In genomic region chr11:22920939-22921565, GRCh38 we compare ENCODE assay signal across 8 cellular contexts.
A peak's percentile ranks its signal among the peaks of the same experiment; 100 is the strongest.
DNase-seq lines count a peak whose midpoint lies in the region; ATAC-seq and TF ChIP-seq lines count a peak whose summit lies in the region.

No MANE protein-coding gene starts in this region.

- H3K36me3 ChIP-seq in MG63 = no peaks in the 10 kb centered on the region

- peak; percentile 4 for DNase-seq in CD1c-positive myeloid dendritic cell (ENCODE audit: extremely low spot score)
- peak; percentile 1 for DNase-seq in MG63
- peak; percentile 1 for DNase-seq in T1000 (lab: John Stamatoyannopoulos, UW)
- DNase-seq in germinal center (ENCODE audit: low spot score) = peak; percentile 2
- DNase-seq in retinal pigment epithelial cell (ENCODE audit: low read depth) = no peak
- DNase-seq in T-helper 9 cell = no peak

- ATAC-seq in GM18499 (IDR thresholded peaks at IDR 0.05; ENCODE audit: insufficient read depth, unreplicated experiment) = peak; percentile 83
- peak; percentile 94 for ATAC-seq in HG02642 (IDR thresholded peaks at IDR 0.05; ENCODE audit: poor library complexity, unreplicated experiment)

- H3K27me3 ChIP-seq in MG63 = no peaks in the 10 kb centered on the region

- H3K4me3 ChIP-seq in MG63 (no peak overlapping the region), retinal pigment epithelial cell (ENCODE audit: low read length) (no peak overlapping the region)

- peak; percentile 93 for TF ChIP-seq CTCF in retinal pigment epithelial cell (conservative IDR thresholded peaks at IDR 0.05; ENCODE audit: low read depth, low read length)

- H3K9me3 ChIP-seq in MG63 = no peaks in the 10 kb centered on the region

Comparison
In these comparisons a context has a peak if more than half of its experiments do, and no peak if none do; other contexts are left out.
1. DNase-seq: peak in CD1c-positive myeloid dendritic cell (single experiment), MG63 (single experiment), T1000 (single experiment) and germinal center (single experiment); none in retinal pigment epithelial cell (single experiment) and T-helper 9 cell (single experiment).